12 cellular contexts compared by ENCODE assay signal in genomic region chr11:117456027-117456720, GRCh38.
DNase-seq lines count a peak whose midpoint lies in the region; ATAC-seq and TF ChIP-seq lines count a peak whose summit lies in the region.
"Had no signal": no experiment of that assay in that cellular context is flagged by ENCODE, and none has a peak within 500 bp of the region (broad histone marks: within the 10 kb centered on the region; RNA-seq: fewer than 3 reads in every experiment).

No MANE protein-coding gene starts in this region.

- TF ChIP-seq POLR2A in uterus (IDR thresholded peaks at IDR 0.05) (no peak), esophagus muscularis mucosa (IDR thresholded peaks at IDR 0.05; ENCODE audit: low read depth) (no peak)

- H3K4me3 ChIP-seq in uterus = no peak overlapping the region
- no peak overlapping the region for H3K4me3 ChIP-seq in esophagus muscularis mucosa

- H3K36me3 ChIP-seq in uterus (no peaks in the 10 kb centered on the region), esophagus muscularis mucosa (peaks cover 0 to 3% (median 0%) of the 10 kb centered on the region in 4 donors)

- peaks cover 0 to 7% of the 10 kb centered on the region in 2 donors for H3K9me3 ChIP-seq in uterus
- peaks cover 0 to 22% (median 17%) of the 10 kb centered on the region in 4 donors for H3K9me3 ChIP-seq in esophagus muscularis mucosa

- H3K27me3 ChIP-seq in uterus = no peaks in the 10 kb centered on the region
- no peaks in the 10 kb centered on the region for H3K27me3 ChIP-seq in esophagus muscularis mucosa

- H3K4me1 ChIP-seq in uterus = no peaks in the 10 kb centered on the region
- H3K4me1 ChIP-seq in esophagus muscularis mucosa = no peaks in the 10 kb centered on the region

- ATAC-seq in GM21360 (IDR thresholded peaks at IDR 0.05; ENCODE audit: unreplicated experiment) = peak; percentile 50
- ATAC-seq in HG03159 (IDR thresholded peaks at IDR 0.05; ENCODE audit: unreplicated experiment) = peak; percentile 73
- ATAC-seq: foreskin keratinocyte, SK-N-SH treated with all-trans-retinoic acid at 6 μM for 48 hours had no signal

- no peak overlapping the region for H3K27ac ChIP-seq in uterus
- H3K27ac ChIP-seq in esophagus muscularis mucosa (replicated peaks in 1 of 4) = no peak overlapping the region
- H3K27ac ChIP-seq: 22Rv1, foreskin keratinocyte had no signal

- TF ChIP-seq EP300 in esophagus muscularis mucosa (IDR thresholded peaks at IDR 0.05) = no peak

- WGBS in esophagus muscularis mucosa = 87% methylated on average over 7 of the region's 7 CpGs

- DNase-seq in DMS53 (lab: John Stamatoyannopoulos, UW) = peak; percentile 27
- no peak for DNase-seq in DMS53 treated with DMSO at 0.1 percent for 48 hours (lab: John Stamatoyannopoulos, UW; ENCODE audit: unreplicated experiment)
- peak; percentile 72 for DNase-seq in stimulated activated CD4-positive, alpha-beta T cell treated with anti-CD3 and anti-CD28 coated beads, Interleukin-1b, Interleukin-23, amount 100 ng/mL, for 48 hours
- DNase-seq in uterus = no peak
- no peak for DNase-seq in NCI-H82 treated with DMSO at 0.1 percent for 48 hours (lab: John Stamatoyannopoulos, UW; ENCODE audit: unreplicated experiment)
- no peak for DNase-seq in esophagus muscularis mucosa (ENCODE audit: extremely low spot score)
- DNase-seq: foreskin keratinocyte, NCI-H2227 treated with DMSO at 0.1 percent for 48 hours had no signal

- intact Hi-C loops in uterus (cut with DNase I; ENCODE audit: low total_unique reads) = no loop called here
- intact Hi-C loops in esophagus muscularis mucosa (cut with DNase I) = no loop called here

- TF ChIP-seq CTCF in uterus (IDR thresholded peaks at IDR 0.05) (no peak), esophagus muscularis mucosa (IDR thresholded peaks at IDR 0.05) (no peak)

Comparison
In these comparisons a context has a peak if more than half of its experiments do, and no peak if none do; other contexts are left out.
1. DNase-seq: peak in DMS53 (single experiment) and stimulated activated CD4-positive, alpha-beta T cell treated with anti-CD3 and anti-CD28 coated beads, Interleukin-1b, Interleukin-23, amount 100 ng/mL, for 48 hours (single experiment); none in DMS53 treated with DMSO at 0.1 percent for 48 hours (single experiment), uterus (0 of 2), NCI-H82 treated with DMSO at 0.1 percent for 48 hours (single experiment) and esophagus muscularis mucosa (single experiment).